12 cellular contexts compared by ENCODE assay signal in genomic region chr19:48907671-48908070, GRCh38. TPM values are rescaled to one million over a fixed set of nuclear protein-coding genes. Genes with fewer than 3 reads are reported as not detected.
DNase-seq lines count a peak whose midpoint lies in the region; ATAC-seq and TF ChIP-seq lines count a peak whose summit lies in the region.
"Had no signal": no experiment of that assay in that cellular context is flagged by ENCODE, and none has a peak within 500 bp of the region (broad histone marks: within the 10 kb centered on the region; RNA-seq: fewer than 3 reads in every experiment).

No MANE protein-coding gene starts in this region.

- no peaks in the 10 kb centered on the region for H3K9me3 ChIP-seq in Peyer's patch
- H3K9me3 ChIP-seq in lung (ENCODE audit: control insufficient read depth in 2 of 2, insufficient read depth in 1 of 2, low read length in 1 of 2), result no peaks in the 10 kb centered on the region

- ATAC-seq in lung (ENCODE audit: insufficient read depth, low FRiP score), result peak; percentile 59
- ATAC-seq in GM19324 (IDR thresholded peaks at IDR 0.05; ENCODE audit: low FRiP score, unreplicated experiment), result no peak
- ATAC-seq: activated CD4-positive, alpha-beta T cell treated with anti-CD3 and anti-CD28 coated beads for 36 hours; effector memory CD8-positive, alpha-beta T cell; T-cell had no signal

- H3K27ac ChIP-seq in Peyer's patch, result peak overlapping the region in 3 of 4 donors; percentile 32 to 88 (median 72)
- H3K27ac ChIP-seq in lung (ENCODE audit: low read depth in 1 of 2, low read length in 1 of 2), result peak overlapping the region in 1 of 2 donors; percentile 75

- H3K4me1 ChIP-seq in Peyer's patch (peaks cover 0 to 3% (median 0%) of the 10 kb centered on the region in 4 donors), lung (ENCODE audit: control insufficient read depth in 2 of 2, insufficient read depth in 2 of 2, low read length in 2 of 2) (peaks cover 0 to 10% of the 10 kb centered on the region in 2 donors)

- peak in 2 of 3 donors; percentile 85 to 91 for DNase-seq in Peyer's patch
- peak; percentile 45 for DNase-seq in lung (ENCODE audit: low spot score)
- DNase-seq in foreskin fibroblast, result no peak
- DNase-seq: activated CD4-positive, alpha-beta T cell treated with anti-CD3 and anti-CD28 coated beads for 36 hours; AML-193; DND-41; effector memory CD8-positive, alpha-beta T cell; glutamatergic neuron; MM.1S; nucleus accumbens had no signal

- TF ChIP-seq CTCF in Peyer's patch (IDR thresholded peaks at IDR 0.05), result no peak
- TF ChIP-seq CTCF in lung (IDR thresholded peaks at IDR 0.05; ENCODE audit: control extremely low read depth, extremely low read depth), result no peak
- no peak for TF ChIP-seq CTCF in foreskin fibroblast (IDR thresholded peaks at IDR 0.05; ENCODE audit: low read depth, low read length)

- H3K4me3 ChIP-seq in Peyer's patch (no peak overlapping the region), lung (no peak overlapping the region), foreskin fibroblast (ENCODE audit: low read depth in 1 of 2, low read length in 2 of 2) (no peak overlapping the region)

- 70 to 79% methylated on average over 14 of the region's 14 CpGs for WGBS in lung, 2 donors

- H3K36me3 ChIP-seq in Peyer's patch (peaks cover 0 to 84% (median 0%) of the 10 kb centered on the region in 3 donors), lung (ENCODE audit: control insufficient read depth in 2 of 2, insufficient read depth in 2 of 2, low read length in 2 of 2) (peaks cover 9 to 50% of the 10 kb centered on the region in 2 donors)

- peak; percentile 33 to 62 for TF ChIP-seq POLR2A in Peyer's patch (IDR thresholded peaks at IDR 0.05)

- H3K27me3 ChIP-seq in Peyer's patch (no peaks in the 10 kb centered on the region), lung (ENCODE audit: control insufficient read depth, insufficient read depth) (no peaks in the 10 kb centered on the region)

RNA-seq across cellular contexts. Expression of gene NUCB1, which starts 7.6 kb away (rescaled TPM):
- total RNA-seq in Peyer's patch, result 100 to 1,000 TPM; 154 to 506 (median 444) TPM
- total RNA-seq in lung, result 100 to 1,000 TPM; 214 to 346 TPM
- polyA plus RNA-seq in lung, result 100 to 1,000 TPM; 362 to 367 TPM

RNA-seq across cellular contexts. Expression of gene TULP2, which starts 9.1 kb away (rescaled TPM):
- total RNA-seq in Peyer's patch, result not detected
- total RNA-seq in lung, result under 1 TPM; 0.31 to 0.54 TPM
- polyA plus RNA-seq in lung, result under 1 TPM; 0.13 to 0.20 TPM

RNA-seq across cellular contexts. Expression of gene DHDH, which starts 25.8 kb away (rescaled TPM):
- 10 to 100 TPM in 3 of 4 donors, not detected in 1; 14.6 to 55.5 (median 45.9) TPM for total RNA-seq in Peyer's patch
- 1 to 10 TPM in 1 of 2 donors, under 1 TPM in 1; 0.51 to 2.8 TPM for total RNA-seq in lung
- polyA plus RNA-seq in lung, result 1 to 10 TPM in 1 of 2 donors, under 1 TPM in 1; 1.00 to 6.0 TPM

RNA-seq across cellular contexts. Expression of gene PPP1R15A, which starts 35.5 kb away (rescaled TPM):
- 100 to 1,000 TPM in 2 of 4 donors, 10 to 100 TPM in 2; 39.2 to 198 (median 80.3) TPM for total RNA-seq in Peyer's patch
- 100 to 1,000 TPM; 101 to 104 TPM for total RNA-seq in lung
- 100 to 1,000 TPM; 203 to 208 TPM for polyA plus RNA-seq in lung

RNA-seq across cellular contexts. Expression of gene PLEKHA4, which starts 39.3 kb away (rescaled TPM):
- total RNA-seq in Peyer's patch (10 to 100 TPM in 1 of 4 donors, 1 to 10 TPM in 3; 2.8 to 38.8 (median 5.9) TPM), lung (10 to 100 TPM in 1 of 2 donors, 1 to 10 TPM in 1; 8.4 to 57.7 TPM)
- 10 to 100 TPM; 19.3 to 22.0 TPM for polyA plus RNA-seq in lung

Comparison
In these comparisons a context has a peak if more than half of its experiments do, and no peak if none do; other contexts are left out.
1. DNase-seq: peak in Peyer's patch (2 of 3) and lung (single experiment); none in foreskin fibroblast (0 of 2).